Comparison of ENCODE assay signal across 8 cellular contexts in genomic region chr15:57751177-57751800, GRCh38. TPM values are rescaled to one million over a fixed set of nuclear protein-coding genes. Genes with fewer than 3 reads are reported as not detected.
DNase-seq lines count a peak whose midpoint lies in the region; ATAC-seq and TF ChIP-seq lines count a peak whose summit lies in the region.

No MANE protein-coding gene starts in this region.

- DNase-seq in dorsolateral prefrontal cortex (peak in 1 of 10 donors; percentile 27), myocyte (ENCODE audit: low read depth) (peak; percentile 55), glutamatergic neuron (no peak), CD14-positive monocyte (ENCODE audit: low spot score) (no peak), occipital lobe (lab: John Stamatoyannopoulos, UW) (no peak)

- intact Hi-C loops in dorsolateral prefrontal cortex (cut with DNase I) (loop anchor here (1.0 to 5.0 kb wide), 4 partner anchors 110 to 431 kb away; partner anchors contain the start of gene ALDH1A2 (in 1 of the 2)), CD14-positive monocyte (cut with micrococcal nuclease) (no loop called here)

- H3K27ac ChIP-seq in DOHH2 (ENCODE audit: low read depth, low read length) (no peak overlapping the region), dorsolateral prefrontal cortex (peak overlapping the region in 19 of 59 donors; percentile 3 to 67 (median 30))

- H3K4me1 ChIP-seq in DOHH2 (ENCODE audit: control insufficient read depth, low read length) = no peaks in the 10 kb centered on the region
- H3K4me1 ChIP-seq in Loucy (ENCODE audit: insufficient read depth, low read length, poor library complexity, severe bottlenecking) = no peaks in the 10 kb centered on the region

- ATAC-seq in HG03521 (IDR thresholded peaks at IDR 0.05; ENCODE audit: unreplicated experiment) = no peak

- no peaks in the 10 kb centered on the region for H3K9me2 ChIP-seq in DOHH2 (replicated peaks; ENCODE audit: control insufficient read depth, low read length)
- no peaks in the 10 kb centered on the region for H3K9me2 ChIP-seq in Loucy (replicated peaks; ENCODE audit: low read depth, low read length)

- H4K20me1 ChIP-seq in DOHH2 (ENCODE audit: control insufficient read depth, insufficient read depth, low read depth, low read length) (no peaks in the 10 kb centered on the region), Loucy (ENCODE audit: insufficient read depth, low read length, poor library complexity, severe bottlenecking) (no peaks in the 10 kb centered on the region)

- no peak overlapping the region for H3K9ac ChIP-seq in Loucy (ENCODE audit: low read depth, low read length, poor library complexity, severe bottlenecking)

- TF ChIP-seq CTCF in DOHH2 (IDR thresholded peaks at IDR 0.05; ENCODE audit: low read depth, low read length, poor library complexity, severe bottlenecking) = peak; percentile 26
- TF ChIP-seq CTCF in Loucy (conservative IDR thresholded peaks at IDR 0.05; ENCODE audit: low read length) = peak; percentile 80
- peak in 55 of 56 donors; percentile 35 to 85 (median 69) for TF ChIP-seq CTCF in dorsolateral prefrontal cortex (IDR thresholded peaks at IDR 0.05 in 54 of 56, conservative IDR thresholded peaks at IDR 0.05 in 2 of 56; ENCODE audit: low read depth in 1 of 56, partially characterized antibody in 56 of 56)
- no peak for TF ChIP-seq CTCF in glutamatergic neuron (IDR thresholded peaks at IDR 0.05; ENCODE audit: partially characterized antibody, unreplicated experiment)
- no peak for TF ChIP-seq CTCF in CD14-positive monocyte (IDR thresholded peaks at IDR 0.05)

- H3K9me3 ChIP-seq in DOHH2 (ENCODE audit: control insufficient read depth, insufficient read depth, low read length) (no peaks in the 10 kb centered on the region), Loucy (ENCODE audit: insufficient read depth, low read depth, low read length) (no peaks in the 10 kb centered on the region)

- H3K9me3 Mint-ChIP-seq in glutamatergic neuron (ENCODE audit: unreplicated experiment) (peaks cover 2% of the 10 kb centered on the region), CD14-positive monocyte (no peaks in the 10 kb centered on the region)

- H3K4me2 ChIP-seq in DOHH2 (ENCODE audit: low read length) = no peak overlapping the region
- H3K4me2 ChIP-seq in Loucy (ENCODE audit: low read depth, low read length, poor library complexity, severe bottlenecking) = no peak overlapping the region

- H3K36me3 ChIP-seq in DOHH2 (ENCODE audit: control insufficient read depth, low read length) (no peaks in the 10 kb centered on the region), Loucy (ENCODE audit: insufficient read depth, low read length) (no peaks in the 10 kb centered on the region)

- H3K27ac Mint-ChIP-seq in glutamatergic neuron (ENCODE audit: unreplicated experiment) (no peak overlapping the region), CD14-positive monocyte (no peak overlapping the region)

- no peak overlapping the region for H2AFZ ChIP-seq in Loucy (ENCODE audit: low read length)

- no peaks in the 10 kb centered on the region for H3K79me2 ChIP-seq in DOHH2 (ENCODE audit: control insufficient read depth, low read length)
- no peaks in the 10 kb centered on the region for H3K79me2 ChIP-seq in Loucy (ENCODE audit: insufficient read depth, low read length)

- no peak overlapping the region for H3K4me3 Mint-ChIP-seq in glutamatergic neuron (ENCODE audit: unreplicated experiment)
- no peak overlapping the region for H3K4me3 Mint-ChIP-seq in CD14-positive monocyte

- H3K36me3 Mint-ChIP-seq in glutamatergic neuron (ENCODE audit: unreplicated experiment) = peaks cover under 1% of the 10 kb centered on the region
- no peaks in the 10 kb centered on the region for H3K36me3 Mint-ChIP-seq in CD14-positive monocyte

- H3F3A ChIP-seq in DOHH2 (ENCODE audit: control insufficient read depth, insufficient read depth) (no peaks in the 10 kb centered on the region), Loucy (ENCODE audit: low read depth) (no peaks in the 10 kb centered on the region)

- H3K4me3 ChIP-seq in DOHH2 (ENCODE audit: low read length) (no peak overlapping the region), Loucy (ENCODE audit: low read length, poor library complexity, severe bottlenecking) (no peak overlapping the region), dorsolateral prefrontal cortex (no peak overlapping the region)

- peaks cover 1% of the 10 kb centered on the region for H3K4me1 Mint-ChIP-seq in glutamatergic neuron (ENCODE audit: low read depth, unreplicated experiment)
- H3K4me1 Mint-ChIP-seq in CD14-positive monocyte = peaks cover 7% of the 10 kb centered on the region

- peaks cover 2% of the 10 kb centered on the region for H3K27me3 Mint-ChIP-seq in glutamatergic neuron (ENCODE audit: unreplicated experiment)
- H3K27me3 Mint-ChIP-seq in CD14-positive monocyte (ENCODE audit: low read depth in 3 of 3) = peaks cover 2 to 11% (median 5%) of the 10 kb centered on the region in 3 donors

- peaks cover 2% of the 10 kb centered on the region for H3K27me3 ChIP-seq in DOHH2 (ENCODE audit: control insufficient read depth, low read length)
- peaks cover 54% of the 10 kb centered on the region for H3K27me3 ChIP-seq in Loucy (ENCODE audit: insufficient read depth, low read length, poor library complexity, severe bottlenecking)
- no peaks in the 10 kb centered on the region for H3K27me3 ChIP-seq in dorsolateral prefrontal cortex

RNA-seq across cellular contexts. Expression of gene POLR2M, which starts 44.8 kb away (rescaled TPM):
- total RNA-seq in dorsolateral prefrontal cortex (100 to 1,000 TPM in 5 of 120 experiments, 10 to 100 TPM in 115; 55.8 to 112 (median 75.8) TPM), myocyte (64.4 and 141 TPM in 2 replicates), glutamatergic neuron (ENCODE audit: unreplicated experiment) (41.4 TPM), occipital lobe (305 TPM)
- 40.1 TPM for polyA plus RNA-seq in myocyte (2012)
- 10 to 100 TPM; 26.3 to 29.4 TPM for polyA plus RNA-seq in CD14-positive monocyte

Comparison
In these comparisons a context has a peak if more than half of its experiments do, and no peak if none do; other contexts are left out.
1. CTCF ChIP-seq: peak in DOHH2 (single experiment), Loucy (single experiment) and dorsolateral prefrontal cortex (55 of 56); none in glutamatergic neuron (single experiment) and CD14-positive monocyte (single experiment).
2. intact Hi-C loops: an anchor here in dorsolateral prefrontal cortex (1.0 to 5.0 kb wide); none called in CD14-positive monocyte.